14 cellular contexts compared by ENCODE assay signal in the genomic region with DNA sequence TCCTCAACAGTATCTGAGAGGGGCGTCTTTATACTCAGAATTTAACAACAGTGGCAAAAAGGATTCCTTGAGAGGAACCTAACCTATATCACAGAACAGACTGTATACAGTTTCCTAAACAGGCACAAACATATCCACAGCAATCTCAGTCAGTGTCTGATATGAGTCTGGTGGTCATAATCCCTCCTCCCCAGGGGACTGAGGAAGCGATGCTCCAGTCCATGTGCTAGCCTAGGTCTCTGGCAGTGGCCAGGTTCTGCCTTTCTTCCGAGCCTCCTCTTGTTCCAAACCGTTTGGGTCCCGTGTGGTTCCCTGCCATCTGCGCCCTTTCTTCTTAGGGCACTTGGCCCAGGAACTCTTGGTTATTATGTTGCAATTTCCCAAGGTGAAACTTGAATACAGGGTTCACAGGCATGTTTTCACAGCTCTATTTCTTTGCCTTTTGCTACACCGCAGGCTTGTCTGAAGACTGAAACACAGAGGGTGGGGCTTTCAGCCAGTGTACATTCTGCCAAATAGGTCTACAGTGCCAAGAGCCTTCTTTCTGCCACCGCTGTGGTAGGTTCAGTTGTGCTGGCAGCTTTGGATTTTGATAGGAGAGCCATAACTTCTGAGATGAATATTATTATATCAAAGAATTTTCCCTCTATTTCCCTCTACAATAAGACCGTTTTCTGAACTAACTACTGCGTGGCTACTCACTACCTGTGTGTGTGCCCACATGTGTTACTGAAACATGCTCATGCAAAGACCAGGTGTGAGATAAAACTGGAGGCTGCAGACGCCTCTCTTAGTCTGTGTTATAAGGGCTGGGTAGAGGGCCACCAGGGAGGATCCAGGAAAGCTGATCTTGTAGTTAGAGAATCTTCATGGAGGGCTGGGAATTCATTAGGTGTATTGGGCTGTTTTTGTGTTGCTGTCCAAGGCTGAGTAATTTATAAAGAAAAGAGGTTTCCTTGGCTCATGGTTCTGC.
A peak's percentile ranks its signal among the peaks of the same experiment; 100 is the strongest.
DNase-seq lines count a peak whose midpoint lies in the region; ATAC-seq and TF ChIP-seq lines count a peak whose summit lies in the region.
"Had no signal": no experiment of that assay in that cellular context is flagged by ENCODE, and none has a peak within 500 bp of the region (broad histone marks: within the 10 kb centered on the region; RNA-seq: fewer than 3 reads in every experiment).

No MANE protein-coding gene starts in this region.

- TF ChIP-seq POLR2A in thyroid gland (IDR thresholded peaks at IDR 0.05) = no peak

- H3K27ac Mint-ChIP-seq in brain = peak overlapping the region in 3 of 5 experiments; percentile 45 to 72 (median 57)
- H3K27ac Mint-ChIP-seq in nephron = peak overlapping the region; percentile 67 to 96 (median 93)
- H3K27ac Mint-ChIP-seq in WTC11 = no peak overlapping the region
- H3K27ac Mint-ChIP-seq in activated CD8-positive, alpha-beta memory T cell treated with anti-CD3 and anti-CD28 coated beads, Interleukin-2, amount 10 ng/mL, durations not matched to agents 7 days and 5 days = no peak overlapping the region
- H3K27ac Mint-ChIP-seq: activated T-helper 2 cell treated with anti-CD3 and anti-CD28 coated beads, Interferon-gamma antibody, Interleukin-2, Interleukin-4, amounts not matched to agents 10 μg/mL and 5 μg/mL and 100 μg/mL, durations not matched to agents 14 hours and 24 hours and 36 hours had no signal

- TF ChIP-seq CTCF in brain (conservative IDR thresholded peaks at IDR 0.05) (no peak), nephron (IDR thresholded peaks at IDR 0.05; ENCODE audit: unreplicated experiment in 3 of 3) (no peak), thyroid gland (IDR thresholded peaks at IDR 0.05) (no peak), WTC11 (IDR thresholded peaks at IDR 0.05) (no peak)

- H3K4me1 Mint-ChIP-seq in brain (no peaks in the 10 kb centered on the region), nephron (peaks cover 21% of the 10 kb centered on the region), WTC11 (no peaks in the 10 kb centered on the region)
- H3K4me1 Mint-ChIP-seq in activated CD8-positive, alpha-beta memory T cell treated with anti-CD3 and anti-CD28 coated beads, Interleukin-2, amount 10 ng/mL, durations not matched to agents 7 days and 5 days = no peaks in the 10 kb centered on the region

- no peaks in the 10 kb centered on the region for H3K36me3 ChIP-seq in thyroid gland

- 79 to 82% methylated on average over 11 of the region's 11 CpGs for WGBS in thyroid gland, 2 donors

- H3K4me3 ChIP-seq in thyroid gland (replicated peaks in 1 of 3) = no peak overlapping the region
- H3K4me3 ChIP-seq: body of pancreas had no signal

- DNase-seq in left cardiac atrium (no peak), thyroid gland (no peak), WTC11 (ENCODE audit: low spot score) (no peak), DMS153 (lab: John Stamatoyannopoulos, UW) (no peak)
- DNase-seq in activated naive CD4-positive, alpha-beta T cell treated with anti-CD3 and anti-CD28 coated beads, Interleukin-2, amount 50 U/mL, for 16 hours = no peak
- DNase-seq in activated CD8-positive, alpha-beta memory T cell treated with anti-CD3 and anti-CD28 coated beads, Interleukin-2, amount 10 ng/mL, durations not matched to agents 7 days and 5 days = no peak
- DNase-seq: Calu3, NCI-H1694, NCI-H510A, posterior cingulate gyrus had no signal

- H3K9me3 Mint-ChIP-seq in brain = peaks cover 14 to 19% (median 17%) of the 10 kb centered on the region in 5 experiments
- peaks cover 22% of the 10 kb centered on the region for H3K9me3 Mint-ChIP-seq in nephron
- H3K9me3 Mint-ChIP-seq in WTC11 = peaks cover 20% of the 10 kb centered on the region
- H3K9me3 Mint-ChIP-seq in activated CD8-positive, alpha-beta memory T cell treated with anti-CD3 and anti-CD28 coated beads, Interleukin-2, amount 10 ng/mL, durations not matched to agents 7 days and 5 days (ENCODE audit: low read depth) = peaks cover 7% of the 10 kb centered on the region

- intact Hi-C loops in left cardiac atrium (cut with DNase I) (no loop called here), thyroid gland (cut with DNase I) (loop anchor here (10.0 kb wide), 1 partner anchor 67 kb away; no protein-coding TSS in a partner anchor)

- H3K27me3 Mint-ChIP-seq in brain (peaks cover 6% of the 10 kb centered on the region), nephron (ENCODE audit: low read depth) (no peaks in the 10 kb centered on the region), WTC11 (ENCODE audit: low read depth) (peaks cover 6% of the 10 kb centered on the region; the same call in 1 of the 2 replicates)
- H3K27me3 Mint-ChIP-seq in activated CD8-positive, alpha-beta memory T cell treated with anti-CD3 and anti-CD28 coated beads, Interleukin-2, amount 10 ng/mL, durations not matched to agents 7 days and 5 days = peaks cover 3% of the 10 kb centered on the region

- CTCF ChIA-PET in WTC11 (lab: Charles Lee) = interaction anchor here (1.1 kb wide), 1 partner anchor 157 kb away, joined by 3 read pairs; no protein-coding TSS in a partner anchor
- CTCF ChIA-PET in activated CD8-positive, alpha-beta memory T cell treated with anti-CD3 and anti-CD28 coated beads, Interleukin-2, amount 10 ng/mL, durations not matched to agents 7 days and 5 days (lab: Charles Lee) = interaction anchor here (1.5 kb wide), 1 partner anchor 9 kb away, joined by 6 read pairs; no protein-coding TSS in a partner anchor

- H3K27ac ChIP-seq in thyroid gland = peak overlapping the region; percentile 56 to 73 (median 56)

- H3K27me3 ChIP-seq in thyroid gland = no peaks in the 10 kb centered on the region
- H3K27me3 ChIP-seq: body of pancreas had no signal

- H3K36me3 Mint-ChIP-seq in brain (peaks cover 10% of the 10 kb centered on the region), nephron (ENCODE audit: low read depth) (peaks cover 16% of the 10 kb centered on the region), WTC11 (peaks cover 12% of the 10 kb centered on the region)
- H3K36me3 Mint-ChIP-seq in activated CD8-positive, alpha-beta memory T cell treated with anti-CD3 and anti-CD28 coated beads, Interleukin-2, amount 10 ng/mL, durations not matched to agents 7 days and 5 days = no peaks in the 10 kb centered on the region

- POLR2A ChIA-PET in WTC11 (lab: Charles Lee) = no interaction called here

- no peak overlapping the region for H3K4me3 Mint-ChIP-seq in brain
- no peak overlapping the region for H3K4me3 Mint-ChIP-seq in nephron
- no peak overlapping the region for H3K4me3 Mint-ChIP-seq in WTC11
- no peak overlapping the region for H3K4me3 Mint-ChIP-seq in activated CD8-positive, alpha-beta memory T cell treated with anti-CD3 and anti-CD28 coated beads, Interleukin-2, amount 10 ng/mL, durations not matched to agents 7 days and 5 days

- ATAC-seq in left cardiac atrium = peak; percentile 36 to 38
- ATAC-seq in WTC11 = no peak
- ATAC-seq in activated CD8-positive, alpha-beta memory T cell treated with anti-CD3 and anti-CD28 coated beads, Interleukin-2, amount 10 ng/mL, durations not matched to agents 7 days and 5 days = no peak

- no peaks in the 10 kb centered on the region for H3K9me3 ChIP-seq in thyroid gland

- peaks cover 3 to 10% of the 10 kb centered on the region in 2 donors for H3K4me1 ChIP-seq in thyroid gland
- H3K4me1 ChIP-seq: body of pancreas had no signal

TF ChIP-seq in WTC11, 78 proteins besides CTCF, POLR2A, EP300 and RAD21:
- TF ChIP-seq, protein P1, sequence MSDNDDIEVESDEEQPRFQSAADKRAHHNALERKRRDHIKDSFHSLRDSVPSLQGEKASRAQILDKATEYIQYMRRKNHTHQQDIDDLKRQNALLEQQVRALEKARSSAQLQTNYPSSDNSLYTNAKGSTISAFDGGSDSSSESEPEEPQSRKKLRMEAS (CRISPR knock-in tag; IDR thresholded peaks at IDR 0.05) = no peak
- TF ChIP-seq, protein P2, sequence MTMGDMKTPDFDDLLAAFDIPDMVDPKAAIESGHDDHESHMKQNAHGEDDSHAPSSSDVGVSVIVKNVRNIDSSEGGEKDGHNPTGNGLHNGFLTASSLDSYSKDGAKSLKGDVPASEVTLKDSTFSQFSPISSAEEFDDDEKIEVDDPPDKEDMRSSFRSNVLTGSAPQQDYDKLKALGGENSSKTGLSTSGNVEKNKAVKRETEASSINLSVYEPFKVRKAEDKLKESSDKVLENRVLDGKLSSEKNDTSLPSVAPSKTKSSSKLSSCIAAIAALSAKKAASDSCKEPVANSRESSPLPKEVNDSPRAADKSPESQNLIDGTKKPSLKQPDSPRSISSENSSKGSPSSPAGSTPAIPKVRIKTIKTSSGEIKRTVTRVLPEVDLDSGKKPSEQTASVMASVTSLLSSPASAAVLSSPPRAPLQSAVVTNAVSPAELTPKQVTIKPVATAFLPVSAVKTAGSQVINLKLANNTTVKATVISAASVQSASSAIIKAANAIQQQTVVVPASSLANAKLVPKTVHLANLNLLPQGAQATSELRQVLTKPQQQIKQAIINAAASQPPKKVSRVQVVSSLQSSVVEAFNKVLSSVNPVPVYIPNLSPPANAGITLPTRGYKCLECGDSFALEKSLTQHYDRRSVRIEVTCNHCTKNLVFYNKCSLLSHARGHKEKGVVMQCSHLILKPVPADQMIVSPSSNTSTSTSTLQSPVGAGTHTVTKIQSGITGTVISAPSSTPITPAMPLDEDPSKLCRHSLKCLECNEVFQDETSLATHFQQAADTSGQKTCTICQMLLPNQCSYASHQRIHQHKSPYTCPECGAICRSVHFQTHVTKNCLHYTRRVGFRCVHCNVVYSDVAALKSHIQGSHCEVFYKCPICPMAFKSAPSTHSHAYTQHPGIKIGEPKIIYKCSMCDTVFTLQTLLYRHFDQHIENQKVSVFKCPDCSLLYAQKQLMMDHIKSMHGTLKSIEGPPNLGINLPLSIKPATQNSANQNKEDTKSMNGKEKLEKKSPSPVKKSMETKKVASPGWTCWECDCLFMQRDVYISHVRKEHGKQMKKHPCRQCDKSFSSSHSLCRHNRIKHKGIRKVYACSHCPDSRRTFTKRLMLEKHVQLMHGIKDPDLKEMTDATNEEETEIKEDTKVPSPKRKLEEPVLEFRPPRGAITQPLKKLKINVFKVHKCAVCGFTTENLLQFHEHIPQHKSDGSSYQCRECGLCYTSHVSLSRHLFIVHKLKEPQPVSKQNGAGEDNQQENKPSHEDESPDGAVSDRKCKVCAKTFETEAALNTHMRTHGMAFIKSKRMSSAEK (CRISPR knock-in tag; IDR thresholded peaks at IDR 0.05; ENCODE audit: borderline replicate concordance) = no peak
- TF ChIP-seq SMAD4 (CRISPR knock-in tag; IDR thresholded peaks at IDR 0.05) = no peak

Comparison
In these comparisons a context has a peak if more than half of its experiments do, and no peak if none do; other contexts are left out.
1. H3K27ac Mint-ChIP-seq: peak in brain (3 of 5) and nephron (3 of 3); none in WTC11 (single experiment) and activated CD8-positive, alpha-beta memory T cell treated with anti-CD3 and anti-CD28 coated beads, Interleukin-2, amount 10 ng/mL, durations not matched to agents 7 days and 5 days (single experiment).
2. ATAC-seq: peak in left cardiac atrium (2 of 2); none in WTC11 (single experiment) and activated CD8-positive, alpha-beta memory T cell treated with anti-CD3 and anti-CD28 coated beads, Interleukin-2, amount 10 ng/mL, durations not matched to agents 7 days and 5 days (single experiment).